ENCODE assay signal across 8 cellular contexts in the genomic region with DNA sequence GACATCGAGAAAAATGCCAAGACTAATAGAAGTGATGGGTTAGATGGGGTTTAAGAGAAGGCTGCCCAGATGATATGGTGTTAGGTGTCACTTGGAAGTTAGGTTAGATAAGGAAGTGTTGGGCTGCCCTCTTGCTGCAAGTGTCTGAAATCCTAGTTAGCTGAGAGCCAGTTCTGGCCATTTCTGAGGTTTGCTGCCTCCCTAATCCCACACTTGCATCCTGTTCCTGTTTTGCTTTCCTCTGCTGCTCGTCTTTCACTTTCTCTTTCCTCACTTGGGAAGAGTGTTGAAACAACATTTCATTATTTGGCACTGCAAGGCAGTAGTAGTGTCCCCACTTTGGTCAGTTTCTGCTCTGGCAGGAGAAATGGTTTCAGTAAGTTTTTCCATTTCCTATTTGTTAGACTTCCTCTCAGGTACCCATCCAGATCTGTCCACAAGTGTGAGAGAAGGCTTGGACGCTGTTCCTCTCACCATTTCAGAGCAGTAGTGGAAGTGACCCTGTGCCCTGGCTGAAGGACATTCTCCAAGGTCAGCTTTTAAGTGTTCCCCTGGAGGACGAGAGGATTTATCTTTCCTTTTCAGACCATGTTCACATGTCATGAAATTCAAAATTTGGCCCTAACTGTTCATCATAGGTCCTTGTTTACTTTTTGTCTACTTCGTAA.
A peak's percentile ranks its signal among the peaks of the same experiment; 100 is the strongest.
DNase-seq lines count a peak whose midpoint lies in the region; ATAC-seq, FAIRE-seq and TF ChIP-seq lines count a peak whose summit lies in the region.

No MANE protein-coding gene starts in this region.

- CTCF ChIA-PET in mammary epithelial cell (lab: Charles Lee; ENCODE audit: low non-redundant PET), result no interaction called here

- peak overlapping the region in 1 of 3 experiments; percentile 18 for H3K4me3 ChIP-seq in mammary epithelial cell (replicated peaks in 1 of 3; ENCODE audit: insufficient read depth in 1 of 3, low read depth in 2 of 3, low read length in 3 of 3)

- WGBS in mammary epithelial cell (ENCODE audit: low coverage, missing lambda C conversion rate), result 41% methylated on average over 5 of the region's 5 CpGs

- dilution Hi-C loops in mammary epithelial cell (cut with HindIII; ENCODE audit: low sequenced_read_pairs), result no loop called here

- in situ Hi-C loops in mammary epithelial cell (cut with MboI; ENCODE audit: low sequenced_read_pairs in 2 of 2), result loop anchor here in 1 of 2 donors (10.0 kb wide), 1 partner anchor 182 kb away; no protein-coding TSS in a partner anchor
- in situ Hi-C loops in GM13977 (cut with MboI; ENCODE audit: low pct_unique_long_range_greater_than_20kb, low sequenced_read_pairs, unreplicated experiment), result no loop called here

- H3K36me3 ChIP-seq in mammary epithelial cell (ENCODE audit: insufficient read depth, low read length), result no peaks in the 10 kb centered on the region

- intact Hi-C loops in mammary epithelial cell (cut with micrococcal nuclease), result loop anchor here (1.0 to 10.0 kb wide), 7 partner anchors 90 to 502 kb away; no protein-coding TSS in a partner anchor

- peak; percentile 19 for DNase-seq in NCI-H82 (lab: John Stamatoyannopoulos, UW)
- no peak for DNase-seq in NCI-H82 treated with DMSO at 0.1 percent for 48 hours (lab: John Stamatoyannopoulos, UW; ENCODE audit: unreplicated experiment)
- DNase-seq in mammary epithelial cell, result peak; percentile 65
- no peak for DNase-seq in left lobe of liver (ENCODE audit: low spot score)
- DNase-seq in urothelium cell line (ENCODE audit: low spot score), result peak; percentile 32
- DNase-seq in GM13977 (ENCODE audit: low spot score), result no peak

- no peak for FAIRE-seq in urothelium cell line (lab: Jason Lieb, UNC)

- ATAC-seq in left lobe of liver (peak; percentile 93), HG02884 (IDR thresholded peaks at IDR 0.05; ENCODE audit: unreplicated experiment) (no peak), HG03196 (IDR thresholded peaks at IDR 0.05; ENCODE audit: unreplicated experiment) (no peak)

- H2AFZ ChIP-seq in mammary epithelial cell (ENCODE audit: low read depth, low read length), result peak overlapping the region; percentile 75

- TF ChIP-seq CTCF in mammary epithelial cell (conservative IDR thresholded peaks at IDR 0.05 in 1 of 2, IDR thresholded peaks at IDR 0.05 in 1 of 2; ENCODE audit: extremely low read depth in 1 of 2, insufficient read depth in 1 of 2, low read depth in 1 of 2, low read length in 2 of 2), result peak; percentile 51 to 68
- TF ChIP-seq CTCF in GM13977 (IDR thresholded peaks at IDR 0.05; ENCODE audit: extremely low read depth, insufficient read depth, missing control alignments), result no peak

- peak overlapping the region; percentile 34 for H3K4me2 ChIP-seq in mammary epithelial cell (ENCODE audit: insufficient read depth, low read depth, low read length)

- no TSS peak for BruUV-seq in mammary epithelial cell (replicated peaks; lab: Mats Ljungman, UMichigan)

- no peak overlapping the region for H3K27ac ChIP-seq in mammary epithelial cell (ENCODE audit: insufficient read depth, low read depth, low read length)

- no peaks in the 10 kb centered on the region for H4K20me1 ChIP-seq in mammary epithelial cell (ENCODE audit: insufficient read depth, low read length)

- no peaks in the 10 kb centered on the region for H3K4me1 ChIP-seq in mammary epithelial cell (ENCODE audit: insufficient read depth, low read length)

- H3K9ac ChIP-seq in mammary epithelial cell (ENCODE audit: insufficient read depth, low read length), result no peak overlapping the region

- H3K79me2 ChIP-seq in mammary epithelial cell (ENCODE audit: insufficient read depth, low read length), result no peaks in the 10 kb centered on the region

- H3K27me3 ChIP-seq in mammary epithelial cell (ENCODE audit: insufficient read depth, low read length), result no peaks in the 10 kb centered on the region

- H3K9me3 ChIP-seq in mammary epithelial cell (replicated peaks; ENCODE audit: insufficient read depth, low read length), result no peaks in the 10 kb centered on the region

Comparison
In these comparisons a context has a peak if more than half of its experiments do, and no peak if none do; other contexts are left out.
1. DNase-seq: peak in NCI-H82 (single experiment), mammary epithelial cell (single experiment) and urothelium cell line (single experiment); none in NCI-H82 treated with DMSO at 0.1 percent for 48 hours (single experiment), left lobe of liver (single experiment) and GM13977 (single experiment).